ENCODE assay signal across 20 cellular contexts in genomic region chr20:23881371-23881770, GRCh38. TPM values are rescaled to one million over a fixed set of nuclear protein-coding genes. Genes with fewer than 3 reads are reported as not detected.
"Had no signal": no experiment of that assay in that cellular context is flagged by ENCODE, and none has a peak within 500 bp of the region (broad histone marks: within the 10 kb centered on the region; RNA-seq: fewer than 3 reads in every experiment).

No MANE protein-coding gene starts in this region.

- H3K9me3 Mint-ChIP-seq: immature natural killer cell; memory B cell; natural killer cell treated with Interleukin-12 subunit alpha and Interleukin-12 subunit beta and Interleukin-15 and Interleukin-18, amount 100 ng/mL, for 72 hours had no signal

- H3K27ac Mint-ChIP-seq: immature natural killer cell; memory B cell; natural killer cell treated with Interleukin-12 subunit alpha and Interleukin-12 subunit beta and Interleukin-15 and Interleukin-18, amount 100 ng/mL, for 72 hours; progenitor cell of endocrine pancreas had no signal

- H3K27ac ChIP-seq: coronary artery, gastrocnemius medialis had no signal

- H3K36me3 Mint-ChIP-seq: immature natural killer cell; memory B cell; natural killer cell treated with Interleukin-12 subunit alpha and Interleukin-12 subunit beta and Interleukin-15 and Interleukin-18, amount 100 ng/mL, for 72 hours had no signal

- H3K9me3 ChIP-seq: gastrocnemius medialis, pancreas had no signal

- H3K4me3 Mint-ChIP-seq: immature natural killer cell; memory B cell; natural killer cell treated with Interleukin-12 subunit alpha and Interleukin-12 subunit beta and Interleukin-15 and Interleukin-18, amount 100 ng/mL, for 72 hours had no signal

- H3K4me3 ChIP-seq: coronary artery, gastrocnemius medialis, pancreas, smooth muscle cell had no signal

- DNase-seq: effector CD4-positive, alpha-beta T cell; gastrocnemius medialis; immature natural killer cell; midbrain; occipital lobe; right cardiac atrium; stimulated activated CD4-positive, alpha-beta T cell treated with anti-CD3 and anti-CD28 coated beads, Interleukin-2, amount 100 ng/mL, for 48 hours; stimulated activated naive CD4-positive, alpha-beta T cell treated with Interleukin-2 at 50 U/mL for 16 hours had no signal

- H3K4me1 ChIP-seq: gastrocnemius medialis, pancreas had no signal

- ATAC-seq: gastrocnemius medialis; left lobe of liver; natural killer cell treated with Interleukin-12 subunit alpha and Interleukin-12 subunit beta and Interleukin-15 and Interleukin-18, amount 100 ng/mL, for 72 hours; pancreas; right cardiac atrium had no signal

- H3K4me1 Mint-ChIP-seq: immature natural killer cell, memory B cell had no signal

- H3K27me3 Mint-ChIP-seq: progenitor cell of endocrine pancreas had no signal

- H3K36me3 ChIP-seq: gastrocnemius medialis, pancreas had no signal

- H3K27me3 ChIP-seq: gastrocnemius medialis, pancreas had no signal

- FAIRE-seq: pancreas had no signal

RNA-seq across cellular contexts. Expression of gene CST5, which starts 1.8 kb away (rescaled TPM):
- total RNA-seq: chondrocyte; dermis microvascular lymphatic vessel endothelial cell; fibroblast of lung; gastrocnemius medialis; left lobe of liver; lower leg skin; natural killer cell treated with Interleukin-12 subunit alpha and Interleukin-12 subunit beta and Interleukin-15 and Interleukin-18, amount 100 ng/mL, for 72 hours; occipital lobe; progenitor cell of endocrine pancreas; right cardiac atrium; smooth muscle cell; urinary bladder had no signal
- polyA plus RNA-seq: fibroblast of lung, immature natural killer cell, right cardiac atrium, smooth muscle cell, urinary bladder had no signal

RNA-seq across cellular contexts. Expression of gene CST2, which starts 54.8 kb away (rescaled TPM):
- total RNA-seq: chondrocyte; dermis microvascular lymphatic vessel endothelial cell; fibroblast of lung; gastrocnemius medialis; left lobe of liver; lower leg skin; natural killer cell treated with Interleukin-12 subunit alpha and Interleukin-12 subunit beta and Interleukin-15 and Interleukin-18, amount 100 ng/mL, for 72 hours; occipital lobe; progenitor cell of endocrine pancreas; right cardiac atrium; smooth muscle cell; urinary bladder had no signal
- polyA plus RNA-seq: immature natural killer cell, right cardiac atrium, urinary bladder had no signal
